Comparison of ENCODE assay signal across 12 cellular contexts in genomic region chr7:945147-945555, GRCh38. TPM values are rescaled to one million over a fixed set of nuclear protein-coding genes. Genes with fewer than 3 reads are reported as not detected.
DNase-seq lines count a peak whose midpoint lies in the region; ATAC-seq and TF ChIP-seq lines count a peak whose summit lies in the region.
"Had no signal": no experiment of that assay in that cellular context is flagged by ENCODE, and none has a peak within 500 bp of the region (broad histone marks: within the 10 kb centered on the region; RNA-seq: fewer than 3 reads in every experiment).

No MANE protein-coding gene starts in this region.

- H3K4me1 Mint-ChIP-seq in CD14-positive monocyte = peaks cover 43% of the 10 kb centered on the region

- H3K9me3 ChIP-seq in iPS-15b (ENCODE audit: control insufficient read depth, insufficient read depth, low read length) (no peaks in the 10 kb centered on the region), prostate gland (no peaks in the 10 kb centered on the region)

- ATAC-seq in HG02588 (IDR thresholded peaks at IDR 0.05; ENCODE audit: unreplicated experiment) = no peak
- ATAC-seq: activated CD8-positive, alpha-beta memory T cell treated with anti-CD3 and anti-CD28 coated beads, Interleukin-2, amount 10 ng/mL, durations not matched to agents 7 days and 5 days had no signal

- 55% methylated on average over 12 of the region's 13 CpGs for WGBS in prostate gland

- POLR2A ChIA-PET in RWPE1 (lab: Yijun Ruan, JAX; ENCODE audit: low non-redundant PET) = no interaction called here

- CTCF ChIA-PET in RWPE1 (lab: Yijun Ruan, JAX) = no interaction called here

- no peaks in the 10 kb centered on the region for H3K36me3 ChIP-seq in iPS-15b (ENCODE audit: control insufficient read depth, insufficient read depth, low read length)
- H3K36me3 ChIP-seq in prostate gland = no peaks in the 10 kb centered on the region

- peak overlapping the region; percentile 16 for H3K9ac ChIP-seq in iPS-15b (ENCODE audit: low read depth, low read length)

- peaks cover 23 to 45% of the 10 kb centered on the region in 2 donors for H3K36me3 Mint-ChIP-seq in CD14-positive monocyte

- no peaks in the 10 kb centered on the region for H3K4me1 ChIP-seq in iPS-15b (ENCODE audit: control insufficient read depth, insufficient read depth, low read length)
- H3K4me1 ChIP-seq in prostate gland (replicated peaks) = no peaks in the 10 kb centered on the region

- peaks cover 0 to 3% (median 0%) of the 10 kb centered on the region in 7 donors for H3K9me3 Mint-ChIP-seq in CD14-positive monocyte

- H3K27me3 ChIP-seq in iPS-15b (ENCODE audit: control insufficient read depth, insufficient read depth, low read length) (peaks cover 5% of the 10 kb centered on the region), prostate gland (replicated peaks; ENCODE audit: insufficient read depth) (no peaks in the 10 kb centered on the region)

- intact Hi-C loops in CD14-positive monocyte (cut with micrococcal nuclease) (no loop called here), prostate gland (cut with DNase I) (no loop called here)

- peaks cover 0 to 4% (median 1%) of the 10 kb centered on the region in 3 donors for H3K27me3 Mint-ChIP-seq in CD14-positive monocyte (ENCODE audit: low read depth in 3 of 3)

- TF ChIP-seq POLR2A in prostate gland (IDR thresholded peaks at IDR 0.05) = no peak

- peak overlapping the region; percentile 87 for H3K27ac ChIP-seq in RWPE1
- peak overlapping the region; percentile 71 to 74 for H3K27ac ChIP-seq in prostate gland

- H3K27ac Mint-ChIP-seq in CD14-positive monocyte = peak overlapping the region in 2 of 7 donors; percentile 6 to 80
- H3K27ac Mint-ChIP-seq: activated CD8-positive, alpha-beta memory T cell treated with anti-CD3 and anti-CD28 coated beads, Interleukin-2, amount 10 ng/mL, durations not matched to agents 7 days and 5 days had no signal

- TF ChIP-seq CTCF in CD14-positive monocyte (IDR thresholded peaks at IDR 0.05) (no peak), RWPE1 (conservative IDR thresholded peaks at IDR 0.05; ENCODE audit: low read depth) (no peak), prostate gland (IDR thresholded peaks at IDR 0.05) (no peak)

- DNase-seq in CD14-positive monocyte (ENCODE audit: low spot score) (peak; percentile 47), RWPE1 (ENCODE audit: low spot score) (no peak), prostate gland (ENCODE audit: low spot score) (no peak), cerebellar cortex (ENCODE audit: low spot score) (no peak), mucosa of gallbladder (ENCODE audit: low spot score) (no peak), NCI-H446 (lab: John Stamatoyannopoulos, UW) (no peak)
- DNase-seq: activated CD8-positive, alpha-beta memory T cell treated with anti-CD3 and anti-CD28 coated beads, Interleukin-2, amount 10 ng/mL, durations not matched to agents 7 days and 5 days; AML-193; effector memory CD4-positive, alpha-beta T cell; Kasumi-1 had no signal

- no peak overlapping the region for H3K4me3 Mint-ChIP-seq in CD14-positive monocyte
- H3K4me3 Mint-ChIP-seq: activated CD8-positive, alpha-beta memory T cell treated with anti-CD3 and anti-CD28 coated beads, Interleukin-2, amount 10 ng/mL, durations not matched to agents 7 days and 5 days had no signal

- H3K4me3 ChIP-seq in iPS-15b (ENCODE audit: low read depth, low read length) (no peak overlapping the region), prostate gland (no peak overlapping the region)

RNA-seq across cellular contexts. Expression of gene ADAP1, which starts 9.3 kb away (rescaled TPM):
- polyA plus RNA-seq in CD14-positive monocyte = 10 to 100 TPM; 49.1 to 72.2 TPM
- 1 to 10 TPM; 5.9 to 8.3 TPM for total RNA-seq in prostate gland
- total RNA-seq in mucosa of gallbladder = 52.4 TPM

RNA-seq across cellular contexts. Expression of gene COX19, which starts 30.2 kb away (rescaled TPM):
- 1 to 10 TPM; 7.4 to 7.6 TPM for polyA plus RNA-seq in CD14-positive monocyte
- 10 to 100 TPM; 11.3 to 17.0 TPM for total RNA-seq in prostate gland
- 12.1 TPM for total RNA-seq in mucosa of gallbladder

RNA-seq across cellular contexts. Expression of gene CYP2W1, which starts 37.8 kb away (rescaled TPM):
- not detected for polyA plus RNA-seq in CD14-positive monocyte
- total RNA-seq in prostate gland = 1 to 10 TPM; 3.1 to 4.0 TPM
- 0.46 TPM for total RNA-seq in mucosa of gallbladder
- total RNA-seq: activated CD8-positive, alpha-beta memory T cell treated with anti-CD3 and anti-CD28 coated beads, Interleukin-2, amount 10 ng/mL, durations not matched to agents 7 days and 5 days had no signal
